1 cellular context compared by ENCODE assay signal in genomic region chr19:950352-951066, GRCh38.
TF ChIP-seq lines count a peak whose summit lies in the region.

No MANE protein-coding gene starts in this region.

TF ChIP-seq in K562, 482 proteins besides CTCF, POLR2A, EP300 and RAD21:
- TF ChIP-seq POLR2G (IDR thresholded peaks at IDR 0.05; ENCODE audit: low read depth, low read length) (peak; percentile 49; the same call in 1 of the 2 replicates), OTX1 (CRISPR knock-in tag; IDR thresholded peaks at IDR 0.05) (no peak), RBFOX2 (IDR thresholded peaks at IDR 0.05; ENCODE audit: low read depth, low read length) (0 out of 2 replicates have a peak, but pooled peaks have one; percentile 18), ZFP36 (IDR thresholded peaks at IDR 0.05; ENCODE audit: low read depth, low read length, partially characterized antibody) (peak; percentile 38)
- TF ChIP-seq, protein P1, sequence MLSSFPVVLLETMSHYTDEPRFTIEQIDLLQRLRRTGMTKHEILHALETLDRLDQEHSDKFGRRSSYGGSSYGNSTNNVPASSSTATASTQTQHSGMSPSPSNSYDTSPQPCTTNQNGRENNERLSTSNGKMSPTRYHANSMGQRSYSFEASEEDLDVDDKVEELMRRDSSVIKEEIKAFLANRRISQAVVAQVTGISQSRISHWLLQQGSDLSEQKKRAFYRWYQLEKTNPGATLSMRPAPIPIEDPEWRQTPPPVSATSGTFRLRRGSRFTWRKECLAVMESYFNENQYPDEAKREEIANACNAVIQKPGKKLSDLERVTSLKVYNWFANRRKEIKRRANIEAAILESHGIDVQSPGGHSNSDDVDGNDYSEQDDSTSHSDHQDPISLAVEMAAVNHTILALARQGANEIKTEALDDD (IDR thresholded peaks at IDR 0.05) = no peak
- TF ChIP-seq, protein P2, sequence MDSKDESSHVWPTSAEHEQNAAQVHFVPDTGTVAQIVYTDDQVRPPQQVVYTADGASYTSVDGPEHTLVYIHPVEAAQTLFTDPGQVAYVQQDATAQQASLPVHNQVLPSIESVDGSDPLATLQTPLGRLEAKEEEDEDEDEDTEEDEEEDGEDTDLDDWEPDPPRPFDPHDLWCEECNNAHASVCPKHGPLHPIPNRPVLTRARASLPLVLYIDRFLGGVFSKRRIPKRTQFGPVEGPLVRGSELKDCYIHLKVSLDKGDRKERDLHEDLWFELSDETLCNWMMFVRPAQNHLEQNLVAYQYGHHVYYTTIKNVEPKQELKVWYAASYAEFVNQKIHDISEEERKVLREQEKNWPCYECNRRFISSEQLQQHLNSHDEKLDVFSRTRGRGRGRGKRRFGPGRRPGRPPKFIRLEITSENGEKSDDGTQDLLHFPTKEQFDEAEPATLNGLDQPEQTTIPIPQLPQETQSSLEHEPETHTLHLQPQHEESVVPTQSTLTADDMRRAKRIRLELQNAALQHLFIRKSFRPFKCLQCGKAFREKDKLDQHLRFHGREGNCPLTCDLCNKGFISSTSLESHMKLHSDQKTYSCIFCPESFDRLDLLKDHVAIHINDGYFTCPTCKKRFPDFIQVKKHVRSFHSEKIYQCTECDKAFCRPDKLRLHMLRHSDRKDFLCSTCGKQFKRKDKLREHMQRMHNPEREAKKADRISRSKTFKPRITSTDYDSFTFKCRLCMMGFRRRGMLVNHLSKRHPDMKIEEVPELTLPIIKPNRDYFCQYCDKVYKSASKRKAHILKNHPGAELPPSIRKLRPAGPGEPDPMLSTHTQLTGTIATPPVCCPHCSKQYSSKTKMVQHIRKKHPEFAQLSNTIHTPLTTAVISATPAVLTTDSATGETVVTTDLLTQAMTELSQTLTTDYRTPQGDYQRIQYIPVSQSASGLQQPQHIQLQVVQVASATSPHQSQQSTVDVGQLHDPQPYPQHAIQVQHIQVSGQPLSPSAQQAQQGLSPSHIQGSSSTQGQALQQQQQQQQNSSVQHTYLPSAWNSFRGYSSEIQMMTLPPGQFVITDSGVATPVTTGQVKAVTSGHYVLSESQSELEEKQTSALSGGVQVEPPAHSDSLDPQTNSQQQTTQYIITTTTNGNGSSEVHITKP (IDR thresholded peaks at IDR 0.05; ENCODE audit: partially characterized antibody) = peak; percentile 18
